In the genomic region with DNA sequence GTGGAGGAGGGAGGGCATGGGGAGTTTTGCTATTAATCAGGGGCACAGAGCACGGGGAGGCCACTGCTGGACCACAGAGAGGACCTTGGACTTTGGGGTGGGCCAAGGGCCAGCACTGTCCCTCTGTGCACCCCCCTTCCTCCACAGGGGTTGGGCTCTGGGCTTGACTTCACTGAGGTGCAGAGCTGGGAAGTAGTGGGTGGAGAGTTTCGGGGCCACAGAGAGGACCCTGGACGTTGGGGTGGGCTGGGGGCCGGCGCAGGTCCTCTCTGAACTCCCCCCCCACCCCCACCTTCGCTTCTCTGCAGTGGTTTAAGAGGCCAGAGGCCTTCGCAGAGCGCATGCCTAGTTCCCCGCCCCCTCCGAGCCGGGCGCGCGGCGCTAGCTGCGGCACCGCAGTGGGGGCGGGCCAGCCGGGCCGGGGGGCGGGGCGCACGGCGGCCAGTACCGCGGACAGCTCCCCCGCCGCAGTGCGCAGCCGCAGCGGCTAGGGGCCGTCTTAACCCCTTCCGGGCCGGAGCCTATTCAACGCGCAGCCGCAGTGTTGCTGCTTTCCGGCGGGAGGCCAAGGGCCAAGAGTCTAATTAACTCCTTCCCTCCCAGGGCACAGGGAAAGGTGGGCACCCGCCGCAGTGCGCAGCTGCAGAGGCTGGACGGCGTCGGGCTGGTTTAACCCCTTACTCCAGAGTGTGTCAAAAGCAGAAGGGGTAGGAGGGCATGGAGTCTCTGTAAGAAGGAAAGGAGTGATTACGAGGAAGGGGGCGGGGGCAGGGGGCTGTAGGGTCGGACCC, we compare ENCODE assay signal across 8 cellular contexts. TPM values are rescaled to one million over a fixed set of nuclear protein-coding genes. Genes with fewer than 3 reads are reported as not detected.
DNase-seq lines count a peak whose midpoint lies in the region; ATAC-seq and TF ChIP-seq lines count a peak whose summit lies in the region.

No MANE protein-coding gene starts in this region.

- intact Hi-C loops in Right ventricle myocardium superior (cut with DNase I), result no loop called here
- intact Hi-C loops in cardiac septum (cut with DNase I), result no loop called here

- TF ChIP-seq CTCF in choroid plexus epithelial cell (conservative IDR thresholded peaks at IDR 0.05; ENCODE audit: low read depth, low read length) (no peak), lung (IDR thresholded peaks at IDR 0.05; ENCODE audit: control extremely low read depth, extremely low read depth) (no peak)

- no peak overlapping the region for H3K27ac ChIP-seq in lung (ENCODE audit: low read depth in 1 of 2, low read length in 1 of 2)

- H3K4me1 ChIP-seq in lung (ENCODE audit: control insufficient read depth in 2 of 2, insufficient read depth in 2 of 2, low read length in 2 of 2), result peaks cover 0 to 11% of the 10 kb centered on the region in 2 donors

- no peaks in the 10 kb centered on the region for H3K36me3 ChIP-seq in lung (ENCODE audit: control insufficient read depth in 2 of 2, insufficient read depth in 2 of 2, low read length in 2 of 2)

- H3K27me3 ChIP-seq in lung (ENCODE audit: control insufficient read depth, insufficient read depth), result no peaks in the 10 kb centered on the region

- ATAC-seq in Right ventricle myocardium superior (ENCODE audit: poor library complexity), result peak; percentile 63
- ATAC-seq in lung (ENCODE audit: insufficient read depth, low FRiP score), result peak; percentile 57
- ATAC-seq in HG02938 (IDR thresholded peaks at IDR 0.05; ENCODE audit: unreplicated experiment), result no peak

- 2 to 3% methylated on average over 47 to 48 of the region's 48 CpGs for WGBS in lung, 2 donors

- H3K4me3 ChIP-seq in choroid plexus epithelial cell (ENCODE audit: low read depth, low read length) (no peak overlapping the region), lung (no peak overlapping the region)

- peaks cover 0 to 2% of the 10 kb centered on the region in 2 donors for H3K9me3 ChIP-seq in lung (ENCODE audit: control insufficient read depth in 2 of 2, insufficient read depth in 1 of 2, low read length in 1 of 2)

- DNase-seq in Right ventricle myocardium superior (peak; percentile 73), cardiac septum (ENCODE audit: low spot score) (no peak), NCI-H345 treated with DMSO at 0.1 percent for 48 hours (lab: John Stamatoyannopoulos, UW; ENCODE audit: unreplicated experiment) (peak; percentile 59), choroid plexus epithelial cell (ENCODE audit: low read depth) (peak; percentile 53), lung (ENCODE audit: low spot score) (peak; percentile 71)
- peak; percentile 61 to 62 for DNase-seq in activated CD4-positive, alpha-beta T cell treated with anti-CD3 and anti-CD28 coated beads for 24 hours (ENCODE audit: low read depth in 2 of 2)
- DNase-seq in stimulated activated CD8-positive, alpha-beta memory T cell treated with anti-CD3 and anti-CD28 coated beads, Interleukin-15, amount 100 ng/mL, for 48 hours (ENCODE audit: low read depth in 2 of 2), result peak; percentile 69 to 78

RNA-seq across cellular contexts. Expression of a gene that starts 3.7 kb away (rescaled TPM):
- total RNA-seq in Right ventricle myocardium superior, result 2.0 TPM
- 3.8 TPM for total RNA-seq in cardiac septum
- 10 to 100 TPM in 1 of 2 donors, 1 to 10 TPM in 1; 4.6 to 13.2 TPM for total RNA-seq in lung
- polyA plus RNA-seq in lung, result 1 to 10 TPM; 2.6 to 5.7 TPM

RNA-seq across cellular contexts. Expression of a gene that starts 39.9 kb away (rescaled TPM):
- total RNA-seq in Right ventricle myocardium superior, result 0.40 TPM
- total RNA-seq in cardiac septum, result 0.24 TPM
- 1,000 to 10,000 TPM in 1 of 2 donors, 100 to 1,000 TPM in 1; 655 to 1,838 TPM for total RNA-seq in lung
- 1,000 to 10,000 TPM; 1,027 to 2,584 TPM for polyA plus RNA-seq in lung

RNA-seq across cellular contexts. Expression of a gene that starts 50.8 kb away (rescaled TPM):
- 68.4 TPM for total RNA-seq in Right ventricle myocardium superior
- total RNA-seq in cardiac septum, result 86.3 TPM
- total RNA-seq in lung, result 10 to 100 TPM; 52.5 to 96.4 TPM
- polyA plus RNA-seq in lung, result 100 to 1,000 TPM; 103 to 114 TPM

RNA-seq across cellular contexts. Expression of a gene that starts 58.6 kb away (rescaled TPM):
- total RNA-seq in Right ventricle myocardium superior (7.8 TPM), cardiac septum (8.0 TPM), lung (10 to 100 TPM; 20.2 to 49.3 TPM)
- 10 to 100 TPM; 28.7 to 55.1 TPM for polyA plus RNA-seq in lung

Comparison
In these comparisons a context has a peak if more than half of its experiments do, and no peak if none do; other contexts are left out.
1. RNA of a gene that starts 39.9 kb away (total RNA-seq): 655 to 1,838 TPM in lung; 0.40 TPM in Right ventricle myocardium superior (single experiment) and 0.24 TPM in cardiac septum (single experiment); every median in the first group is over 100 times any median in the second.